Comparison of ENCODE assay signal across 22 cellular contexts in the genomic region with DNA sequence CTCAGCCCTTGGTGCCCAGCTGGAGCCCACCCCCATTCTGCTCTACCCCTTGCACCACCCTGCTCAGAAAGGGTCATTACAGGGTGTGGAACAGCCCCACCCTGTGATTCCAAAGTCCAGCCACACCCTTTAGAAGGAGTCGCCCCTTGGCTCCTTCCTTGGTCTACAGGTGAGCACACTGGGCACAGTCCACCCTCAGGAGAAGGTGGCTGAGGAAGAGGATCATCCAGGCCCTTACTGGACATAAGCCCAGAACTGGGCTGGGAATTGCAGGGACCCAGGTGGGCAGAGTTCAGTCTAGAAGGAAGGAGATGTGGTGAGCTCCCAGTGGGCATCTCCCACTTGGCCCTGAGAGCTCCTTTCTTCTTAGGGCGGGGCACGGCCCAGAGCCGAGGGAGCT.
"Had no signal": no experiment of that assay in that cellular context is flagged by ENCODE, and none has a peak within 500 bp of the region (broad histone marks: within the 10 kb centered on the region; RNA-seq: fewer than 3 reads in every experiment).

No MANE protein-coding gene starts in this region.

- H3K4me1 ChIP-seq: vagina had no signal

- H3K27me3 ChIP-seq: heart right ventricle, left lung, spleen, vagina had no signal

- ATAC-seq: activated T-cell treated with anti-CD3 and anti-CD28 coated beads, Interleukin-2, amount 50 U/mL, for 72 hours; heart right ventricle; left lung had no signal

- H3K27ac ChIP-seq: coronary artery, heart right ventricle, left lung, vagina had no signal

- DNase-seq: activated CD4-positive, alpha-beta memory T cell treated with anti-CD3 and anti-CD28 coated beads for 36 hours; activated CD4-positive, alpha-beta T cell treated with anti-CD3 and anti-CD28 coated beads for 48 hours; activated effector memory CD4-positive, alpha-beta T cell treated with Interleukin-2 at 50 U/mL for 16 hours; activated naive CD4-positive, alpha-beta T cell treated with anti-CD3 and anti-CD28 coated beads for 36 hours; activated naive CD8-positive, alpha-beta T cell treated with anti-CD3 and anti-CD28 coated beads, Interleukin-2, amount 10 ng/mL, durations not matched to agents 7 days and 5 days; activated T-cell treated with anti-CD3 and anti-CD28 coated beads, Interleukin-2, amount 50 U/mL, for 72 hours; amniotic stem cell; effector CD8-positive, alpha-beta T cell; erythroblast; foreskin fibroblast; heart right ventricle; left lung; midbrain; naive B cell; occipital lobe; spleen; stimulated activated CD4-positive, alpha-beta T cell treated with anti-CD3 and anti-CD28 coated beads, Interleukin-4, amount 100 ng/mL, for 1 hour; stimulated activated naive CD4-positive, alpha-beta T cell; T1000 had no signal

- H3K9me3 ChIP-seq: heart right ventricle, left lung, spleen, vagina had no signal

- H3K4me3 ChIP-seq: coronary artery, heart right ventricle, left lung, lung, spleen, vagina had no signal
